1 cellular context compared by ENCODE assay signal in the genomic region with DNA sequence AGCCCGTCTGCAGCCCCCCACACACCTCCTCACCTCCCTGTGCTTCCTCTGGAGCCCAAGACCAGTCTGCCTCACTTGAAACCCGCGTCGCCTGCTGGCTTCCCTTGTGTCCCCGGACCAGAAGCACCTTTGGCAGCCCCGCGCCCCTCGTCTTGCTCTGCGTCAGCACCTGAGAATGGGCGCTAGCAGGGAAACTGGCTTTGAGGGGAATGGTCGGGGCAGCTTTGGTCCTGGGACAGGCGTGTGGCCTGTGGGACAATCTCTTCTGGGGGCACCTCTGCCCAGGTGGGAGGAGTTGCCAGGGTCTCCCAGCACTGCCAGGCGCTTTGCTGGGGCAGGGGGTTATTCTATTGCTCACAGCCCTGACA.
TF ChIP-seq lines count a peak whose summit lies in the region.

No MANE protein-coding gene starts in this region.

TF ChIP-seq in HCT116, 20 proteins besides CTCF, POLR2A, EP300 and RAD21:
- TF ChIP-seq, protein P1, sequence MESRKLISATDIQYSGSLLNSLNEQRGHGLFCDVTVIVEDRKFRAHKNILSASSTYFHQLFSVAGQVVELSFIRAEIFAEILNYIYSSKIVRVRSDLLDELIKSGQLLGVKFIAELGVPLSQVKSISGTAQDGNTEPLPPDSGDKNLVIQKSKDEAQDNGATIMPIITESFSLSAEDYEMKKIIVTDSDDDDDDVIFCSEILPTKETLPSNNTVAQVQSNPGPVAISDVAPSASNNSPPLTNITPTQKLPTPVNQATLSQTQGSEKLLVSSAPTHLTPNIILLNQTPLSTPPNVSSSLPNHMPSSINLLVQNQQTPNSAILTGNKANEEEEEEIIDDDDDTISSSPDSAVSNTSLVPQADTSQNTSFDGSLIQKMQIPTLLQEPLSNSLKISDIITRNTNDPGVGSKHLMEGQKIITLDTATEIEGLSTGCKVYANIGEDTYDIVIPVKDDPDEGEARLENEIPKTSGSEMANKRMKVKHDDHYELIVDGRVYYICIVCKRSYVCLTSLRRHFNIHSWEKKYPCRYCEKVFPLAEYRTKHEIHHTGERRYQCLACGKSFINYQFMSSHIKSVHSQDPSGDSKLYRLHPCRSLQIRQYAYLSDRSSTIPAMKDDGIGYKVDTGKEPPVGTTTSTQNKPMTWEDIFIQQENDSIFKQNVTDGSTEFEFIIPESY (IDR thresholded peaks at IDR 0.05; ENCODE audit: extremely low read depth, insufficient replicate concordance, low read length), result no peak
- TF ChIP-seq CEBPB (IDR thresholded peaks at IDR 0.05; ENCODE audit: low read depth), result no peak
- no peak for TF ChIP-seq POLR2AphosphoS5 (IDR thresholded peaks at IDR 0.05; ENCODE audit: low read depth, low read length)
- no peak for TF ChIP-seq EZH2 (IDR thresholded peaks at IDR 0.05)
- no peak for TF ChIP-seq CBX3 (IDR thresholded peaks at IDR 0.05; ENCODE audit: low read depth)
- TF ChIP-seq TCF7L2 (IDR thresholded peaks at IDR 0.05; ENCODE audit: borderline replicate concordance, extremely low read depth, insufficient read depth, insufficient read length), result no peak
- no peak for TF ChIP-seq EGR1 (IDR thresholded peaks at IDR 0.05; ENCODE audit: low read depth)
- TF ChIP-seq JUND (IDR thresholded peaks at IDR 0.05), result no peak
- no peak for TF ChIP-seq ELF1 (IDR thresholded peaks at IDR 0.05; ENCODE audit: borderline replicate concordance, low read depth)
- TF ChIP-seq EZH2phosphoT487 (IDR thresholded peaks at IDR 0.05; ENCODE audit: borderline replicate concordance), result no peak
- TF ChIP-seq ZFX (IDR thresholded peaks at IDR 0.05), result no peak
